Comparison of ENCODE assay signal across 1 cellular context in the genomic region with DNA sequence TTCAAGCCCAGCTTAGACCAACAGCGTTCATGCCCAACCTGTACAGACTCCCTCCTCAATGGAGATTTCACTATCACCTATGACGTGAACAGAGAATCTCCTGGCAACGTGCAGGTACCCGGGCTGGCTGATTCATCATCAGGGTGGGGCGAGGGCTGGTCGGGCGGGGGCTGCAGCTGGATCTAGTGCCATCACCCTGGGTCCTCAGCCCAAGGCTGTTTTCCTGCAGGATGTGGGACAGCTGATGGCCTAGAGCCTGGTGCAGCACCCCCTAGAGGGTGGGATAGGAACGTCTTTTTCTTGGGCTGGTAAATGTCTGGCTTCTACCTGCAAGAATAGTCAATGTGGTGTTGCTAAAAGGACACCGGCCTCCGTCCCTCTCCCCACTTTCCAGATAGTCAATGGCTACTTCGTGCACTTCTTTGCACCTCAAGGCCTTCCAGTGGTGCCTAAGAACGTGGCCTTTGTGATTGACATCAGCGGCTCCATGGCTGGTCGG.
TF ChIP-seq lines count a peak whose summit lies in the region.

No MANE protein-coding gene starts in this region.

TF ChIP-seq in endothelial cell of umbilical vein, 7 proteins besides CTCF, POLR2A, EP300 and RAD21:
- no peak for TF ChIP-seq POLR2AphosphoS5 (IDR thresholded peaks at IDR 0.05; ENCODE audit: insufficient read depth, low read depth, low read length)
- no peak for TF ChIP-seq EZH2 (IDR thresholded peaks at IDR 0.05; ENCODE audit: borderline replicate concordance, low read depth, low read length, severe bottlenecking)
- TF ChIP-seq GATA2 (IDR thresholded peaks at IDR 0.05; ENCODE audit: insufficient read depth, insufficient read length, low read depth, low read length): no peak
- TF ChIP-seq, protein P1, sequence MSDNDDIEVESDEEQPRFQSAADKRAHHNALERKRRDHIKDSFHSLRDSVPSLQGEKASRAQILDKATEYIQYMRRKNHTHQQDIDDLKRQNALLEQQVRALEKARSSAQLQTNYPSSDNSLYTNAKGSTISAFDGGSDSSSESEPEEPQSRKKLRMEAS (IDR thresholded peaks at IDR 0.05; ENCODE audit: insufficient read depth, insufficient read length): no peak
- no peak for TF ChIP-seq MYC (IDR thresholded peaks at IDR 0.05; ENCODE audit: low read depth, low read length)
- no peak for TF ChIP-seq JUN (IDR thresholded peaks at IDR 0.05; ENCODE audit: borderline replicate concordance, insufficient read depth, insufficient read length, low read depth)
- no peak for TF ChIP-seq FOS (IDR thresholded peaks at IDR 0.05; ENCODE audit: borderline replicate concordance, insufficient read depth, low read length)
TF ChIP-seq in endothelial cell of umbilical vein: peak in this region for 0.
